In the genomic region with DNA sequence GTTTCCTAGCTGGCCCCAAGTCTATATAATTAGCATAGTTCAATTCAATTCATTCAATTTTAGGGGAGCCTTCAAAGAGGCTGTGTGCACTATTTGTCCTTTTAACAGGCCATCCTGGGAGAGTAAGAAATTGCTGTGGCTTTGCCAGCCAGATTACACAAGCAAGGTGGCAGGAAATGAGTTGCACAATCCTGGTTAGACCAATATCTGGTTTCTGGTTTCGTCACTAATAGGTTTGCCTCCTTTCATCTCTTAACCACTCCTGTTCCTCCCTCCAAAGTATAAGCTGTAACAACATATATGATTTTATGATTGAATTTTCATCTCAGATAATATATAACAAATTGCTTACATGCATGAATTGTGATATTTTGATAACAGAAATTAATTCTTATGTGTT, we compare ENCODE assay signal across 10 cellular contexts.
DNase-seq lines count a peak whose midpoint lies in the region; ATAC-seq, FAIRE-seq and TF ChIP-seq lines count a peak whose summit lies in the region.
"Had no signal": no experiment of that assay in that cellular context is flagged by ENCODE, and none has a peak within 500 bp of the region (broad histone marks: within the 10 kb centered on the region; RNA-seq: fewer than 3 reads in every experiment).

No MANE protein-coding gene starts in this region.

- TF ChIP-seq EP300 in H1 (IDR thresholded peaks at IDR 0.05; ENCODE audit: borderline replicate concordance in 1 of 2, low read depth in 2 of 2, low read length in 2 of 2), result no peak

- CTCF ChIA-PET in H1 (lab: Charles Lee; ENCODE audit: partially characterized antibody), result no interaction called here

- no peak overlapping the region for H3K56ac ChIP-seq in H1 (replicated peaks; ENCODE audit: insufficient read length, low read depth, low read length)

- no peak overlapping the region for H3K9ac ChIP-seq in H1 (replicated peaks in 1 of 4; ENCODE audit: extremely low read depth in 1 of 4, low read depth in 3 of 4, low read length in 3 of 4)

- H3K23me2 ChIP-seq in H1 (ENCODE audit: low read depth, low read length), result no peaks in the 10 kb centered on the region

- H2BK15ac ChIP-seq in H1 (ENCODE audit: low read length), result no peak overlapping the region

- no peak overlapping the region for H2AK5ac ChIP-seq in H1 (ENCODE audit: low read depth, low read length)

- H2BK20ac ChIP-seq in H1 (ENCODE audit: low read length), result no peak overlapping the region

- no peak overlapping the region for H3K4me2 ChIP-seq in H1 (ENCODE audit: insufficient read depth in 1 of 2, low read depth in 2 of 2, low read length in 2 of 2)

- no peak overlapping the region for H3K4ac ChIP-seq in H1 (replicated peaks; ENCODE audit: insufficient read length, low read depth, low read length)

- intact Hi-C loops in pancreas (cut with DNase I), result no loop called here

- H3K9me3 ChIP-seq in H1 (ENCODE audit: insufficient read depth in 2 of 2, low read depth in 1 of 2, low read length in 1 of 2) (no peaks in the 10 kb centered on the region), pancreas (no peaks in the 10 kb centered on the region)
- H3K9me3 ChIP-seq: thyroid gland had no signal

- H2AFZ ChIP-seq in H1 (ENCODE audit: low read length), result no peak overlapping the region

- ATAC-seq in pancreas, result peak in 3 of 4 donors; percentile 47 to 64 (median 64)
- ATAC-seq in HG03342 (IDR thresholded peaks at IDR 0.05; ENCODE audit: unreplicated experiment), result no peak
- no peak for ATAC-seq in GM21576 (IDR thresholded peaks at IDR 0.05; ENCODE audit: unreplicated experiment)
- no peak for ATAC-seq in GM21526 (IDR thresholded peaks at IDR 0.05; ENCODE audit: low FRiP score, unreplicated experiment)

- no peaks in the 10 kb centered on the region for H3K27me3 ChIP-seq in HL-60 (ENCODE audit: insufficient read depth, poor library complexity, severe bottlenecking)
- H3K27me3 ChIP-seq in H1 (replicated peaks in 1 of 4; ENCODE audit: control insufficient read depth in 3 of 4, extremely low read depth in 1 of 4, insufficient read depth in 3 of 4, low read length in 3 of 4), result no peaks in the 10 kb centered on the region
- no peaks in the 10 kb centered on the region for H3K27me3 ChIP-seq in pancreas
- H3K27me3 ChIP-seq: thyroid gland had no signal

- H2BK120ac ChIP-seq in H1 (replicated peaks; ENCODE audit: low read depth, low read length), result no peak overlapping the region

- H4K20me1 ChIP-seq in H1 (replicated peaks in 1 of 2; ENCODE audit: control insufficient read depth in 1 of 2, insufficient read depth in 2 of 2, low read length in 2 of 2), result no peaks in the 10 kb centered on the region

- no peak for TF ChIP-seq RAD21 in H1 (IDR thresholded peaks at IDR 0.05 in 1 of 2, conservative IDR thresholded peaks at IDR 0.05 in 1 of 2; ENCODE audit: low read depth in 2 of 2, low read length in 2 of 2)

- H2BK12ac ChIP-seq in H1 (ENCODE audit: low read depth, low read length), result no peak overlapping the region

- H3K18ac ChIP-seq in H1 (ENCODE audit: extremely low read depth, low read length), result no peak overlapping the region

- no peak overlapping the region for H2BK5ac ChIP-seq in H1 (ENCODE audit: low read depth, low read length)

- H3K79me2 ChIP-seq in H1 (ENCODE audit: control insufficient read depth in 1 of 2, insufficient read depth in 2 of 2, low read length in 2 of 2), result no peaks in the 10 kb centered on the region

- no peak for FAIRE-seq in H1 (lab: Jason Lieb, UNC)
- FAIRE-seq in pancreas (lab: Jason Lieb, UNC), result no peak

- DNase-seq in HL-60 (ENCODE audit: low read depth in 1 of 2, low spot score in 1 of 2), result peak; percentile 80 to 88
- peak; percentile 56 for DNase-seq in NCI-H2196 (lab: John Stamatoyannopoulos, UW; ENCODE audit: unreplicated experiment)
- DNase-seq in H1 (ENCODE audit: low read depth in 1 of 2, low spot score in 2 of 2), result no peak
- DNase-seq in pancreas, result peak in 1 of 6 donors; percentile 21
- DNase-seq: RPMI8226; stimulated activated CD4-positive, alpha-beta T cell treated with anti-CD3 and anti-CD28 coated beads, Interleukin-12 subunit alpha, Interleukin-12 subunit beta, amount 100 ng/mL, for 4 hours had no signal

- POLR2A ChIA-PET in H1 (lab: Charles Lee; ENCODE audit: partially characterized antibody), result no interaction called here

- H4K91ac ChIP-seq in H1 (replicated peaks; ENCODE audit: insufficient read length, low read length), result no peak overlapping the region

- H3K36me3 ChIP-seq in H1 (ENCODE audit: control insufficient read depth in 2 of 4, insufficient read depth in 4 of 4, low read length in 3 of 4) (no peaks in the 10 kb centered on the region), pancreas (no peaks in the 10 kb centered on the region)
- H3K36me3 ChIP-seq: thyroid gland had no signal

- no peaks in the 10 kb centered on the region for H3K79me1 ChIP-seq in H1 (ENCODE audit: low read depth, low read length)

- no peak for TF ChIP-seq CTCF in HL-60 (IDR thresholded peaks at IDR 0.05; ENCODE audit: insufficient read depth, low read length)
- no peak for TF ChIP-seq CTCF in H1 (IDR thresholded peaks at IDR 0.05; ENCODE audit: control extremely low read depth in 1 of 3, insufficient read depth in 1 of 3, low read depth in 1 of 3, low read length in 3 of 3)
- TF ChIP-seq CTCF in pancreas (IDR thresholded peaks at IDR 0.05), result no peak

- H3K4me3 ChIP-seq in HL-60 (replicated peaks; ENCODE audit: insufficient read depth, low read length) (no peak overlapping the region), H1 (ENCODE audit: extremely low read depth in 1 of 4, insufficient read depth in 2 of 4, low read depth in 3 of 4, low read length in 4 of 4) (no peak overlapping the region), pancreas (no peak overlapping the region)
- H3K4me3 ChIP-seq: thyroid gland had no signal

- TF ChIP-seq POLR2A in H1 (IDR thresholded peaks at IDR 0.05; ENCODE audit: control extremely low read depth in 1 of 2, low read depth in 2 of 2, low read length in 2 of 2), result no peak

- H4K5ac ChIP-seq in H1 (ENCODE audit: insufficient read length, low read depth, low read length), result no peak overlapping the region

- no peak overlapping the region for H3K14ac ChIP-seq in H1 (ENCODE audit: insufficient read length)

- H3K27ac ChIP-seq in HL-60 (replicated peaks) (no peak overlapping the region), H1 (ENCODE audit: low read depth, low read length) (no peak overlapping the region), pancreas (no peak overlapping the region)
- H3K27ac ChIP-seq: thyroid gland had no signal

- no peak overlapping the region for H4K8ac ChIP-seq in H1 (ENCODE audit: extremely low read depth, insufficient read depth, low read length)

- H3K4me1 ChIP-seq in H1 (replicated peaks in 1 of 4; ENCODE audit: control insufficient read depth in 3 of 4, insufficient read depth in 4 of 4, low read length in 3 of 4) (peaks cover 0 to 2% (median under 1%) of the 10 kb centered on the region in 4 experiments; a peak in 4 of 7 replicates), pancreas (no peaks in the 10 kb centered on the region)
- H3K4me1 ChIP-seq: thyroid gland had no signal

- H3K23ac ChIP-seq in H1 (ENCODE audit: insufficient read length), result no peak overlapping the region

- 93% methylated on average over 1 of the region's 1 CpG; no CpG with 5 or more reads in 1 of the 2 experiments for WGBS in H1 (ENCODE audit: extremely low coverage in 1 of 2, insufficient coverage in 1 of 2, insufficient read length in 1 of 2, insufficient replicate concordance in 2 of 2, low coverage in 1 of 2, low lambda C conversion rate in 2 of 2, missing lambda C conversion rate in 1 of 2), 2 experiments
- WGBS in pancreas, 2 donors, result 6 to 11% methylated on average over 1 of the region's 1 CpG

TF ChIP-seq in H1, 55 proteins besides CTCF, POLR2A, EP300 and RAD21:
- TF ChIP-seq ZNF274 (IDR thresholded peaks at IDR 0.05; ENCODE audit: borderline replicate concordance, extremely low read depth, low read length), result no peak
- TF ChIP-seq TAF7 (optimal IDR thresholded peaks at IDR 0.05; ENCODE audit: borderline replicate concordance, low read depth, low read length), result no peak
- peak; percentile 53; the same call in 1 of the 2 replicates for TF ChIP-seq CEBPB (IDR thresholded peaks at IDR 0.05; ENCODE audit: low read depth, low read length)

Comparison
In these comparisons a context has a peak if more than half of its experiments do, and no peak if none do; other contexts are left out.
1. DNase-seq: peak in HL-60 (2 of 2) and NCI-H2196 (single experiment); none in H1 (0 of 2).
2. ATAC-seq: peak in pancreas (3 of 4); none in HG03342 (single experiment), GM21576 (single experiment) and GM21526 (single experiment).